ENCODE assay signal across 2 cellular contexts in the genomic region with DNA sequence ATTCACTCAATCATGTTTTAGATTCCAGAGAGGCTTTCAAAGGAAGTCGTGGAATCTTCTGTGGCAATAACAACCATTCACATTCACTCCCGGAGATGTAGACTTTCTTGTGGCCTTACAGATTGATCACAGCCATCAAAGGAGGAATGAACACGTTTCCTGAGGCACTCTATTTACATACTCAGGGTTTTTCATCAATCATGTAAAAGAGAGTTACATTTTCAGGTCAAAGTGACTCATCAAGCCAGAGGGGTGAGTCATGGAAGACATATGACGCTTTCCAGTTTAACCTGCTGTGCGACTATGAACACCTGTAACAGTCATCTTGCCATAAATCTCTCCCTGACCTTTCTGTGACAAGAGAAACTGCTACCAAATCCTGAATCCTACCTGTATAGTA.
TF ChIP-seq lines count a peak whose summit lies in the region.

No MANE protein-coding gene starts in this region.

TF ChIP-seq in IMR-90, 13 proteins besides CTCF, POLR2A, EP300 and RAD21 (continued from another document):
- TF ChIP-seq, protein P1, sequence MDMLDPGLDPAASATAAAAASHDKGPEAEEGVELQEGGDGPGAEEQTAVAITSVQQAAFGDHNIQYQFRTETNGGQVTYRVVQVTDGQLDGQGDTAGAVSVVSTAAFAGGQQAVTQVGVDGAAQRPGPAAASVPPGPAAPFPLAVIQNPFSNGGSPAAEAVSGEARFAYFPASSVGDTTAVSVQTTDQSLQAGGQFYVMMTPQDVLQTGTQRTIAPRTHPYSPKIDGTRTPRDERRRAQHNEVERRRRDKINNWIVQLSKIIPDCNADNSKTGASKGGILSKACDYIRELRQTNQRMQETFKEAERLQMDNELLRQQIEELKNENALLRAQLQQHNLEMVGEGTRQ (IDR thresholded peaks at IDR 0.05; ENCODE audit: low read depth, low read length): no peak
TF ChIP-seq in IMR-90: peak in this region for 2.

TF ChIP-seq in GM23338, 12 proteins besides CTCF, POLR2A, EP300 and RAD21:
- TF ChIP-seq, protein P2, sequence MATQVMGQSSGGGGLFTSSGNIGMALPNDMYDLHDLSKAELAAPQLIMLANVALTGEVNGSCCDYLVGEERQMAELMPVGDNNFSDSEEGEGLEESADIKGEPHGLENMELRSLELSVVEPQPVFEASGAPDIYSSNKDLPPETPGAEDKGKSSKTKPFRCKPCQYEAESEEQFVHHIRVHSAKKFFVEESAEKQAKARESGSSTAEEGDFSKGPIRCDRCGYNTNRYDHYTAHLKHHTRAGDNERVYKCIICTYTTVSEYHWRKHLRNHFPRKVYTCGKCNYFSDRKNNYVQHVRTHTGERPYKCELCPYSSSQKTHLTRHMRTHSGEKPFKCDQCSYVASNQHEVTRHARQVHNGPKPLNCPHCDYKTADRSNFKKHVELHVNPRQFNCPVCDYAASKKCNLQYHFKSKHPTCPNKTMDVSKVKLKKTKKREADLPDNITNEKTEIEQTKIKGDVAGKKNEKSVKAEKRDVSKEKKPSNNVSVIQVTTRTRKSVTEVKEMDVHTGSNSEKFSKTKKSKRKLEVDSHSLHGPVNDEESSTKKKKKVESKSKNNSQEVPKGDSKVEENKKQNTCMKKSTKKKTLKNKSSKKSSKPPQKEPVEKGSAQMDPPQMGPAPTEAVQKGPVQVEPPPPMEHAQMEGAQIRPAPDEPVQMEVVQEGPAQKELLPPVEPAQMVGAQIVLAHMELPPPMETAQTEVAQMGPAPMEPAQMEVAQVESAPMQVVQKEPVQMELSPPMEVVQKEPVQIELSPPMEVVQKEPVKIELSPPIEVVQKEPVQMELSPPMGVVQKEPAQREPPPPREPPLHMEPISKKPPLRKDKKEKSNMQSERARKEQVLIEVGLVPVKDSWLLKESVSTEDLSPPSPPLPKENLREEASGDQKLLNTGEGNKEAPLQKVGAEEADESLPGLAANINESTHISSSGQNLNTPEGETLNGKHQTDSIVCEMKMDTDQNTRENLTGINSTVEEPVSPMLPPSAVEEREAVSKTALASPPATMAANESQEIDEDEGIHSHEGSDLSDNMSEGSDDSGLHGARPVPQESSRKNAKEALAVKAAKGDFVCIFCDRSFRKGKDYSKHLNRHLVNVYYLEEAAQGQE (IDR thresholded peaks at IDR 0.05; ENCODE audit: unreplicated experiment): no peak
- no peak for TF ChIP-seq JUNB (IDR thresholded peaks at IDR 0.05; ENCODE audit: unreplicated experiment)
- TF ChIP-seq ZNF114 (CRISPR knock-in tag; IDR thresholded peaks at IDR 0.05): no peak
- TF ChIP-seq STAT1 (IDR thresholded peaks at IDR 0.05; ENCODE audit: unreplicated experiment): no peak
- TF ChIP-seq EZH2 (IDR thresholded peaks at IDR 0.05; ENCODE audit: low read depth, unreplicated experiment): no peak
- TF ChIP-seq CREB1 (CRISPR knock-in tag; IDR thresholded peaks at IDR 0.05; ENCODE audit: low read depth): no peak
- no peak for TF ChIP-seq POLR2AphosphoS5 (IDR thresholded peaks at IDR 0.05; ENCODE audit: low read depth)
- no peak for TF ChIP-seq NANOG (IDR thresholded peaks at IDR 0.05; ENCODE audit: borderline replicate concordance)
- no peak for TF ChIP-seq EZH2phosphoT487 (IDR thresholded peaks at IDR 0.05; ENCODE audit: unreplicated experiment)
- TF ChIP-seq, protein P3, sequence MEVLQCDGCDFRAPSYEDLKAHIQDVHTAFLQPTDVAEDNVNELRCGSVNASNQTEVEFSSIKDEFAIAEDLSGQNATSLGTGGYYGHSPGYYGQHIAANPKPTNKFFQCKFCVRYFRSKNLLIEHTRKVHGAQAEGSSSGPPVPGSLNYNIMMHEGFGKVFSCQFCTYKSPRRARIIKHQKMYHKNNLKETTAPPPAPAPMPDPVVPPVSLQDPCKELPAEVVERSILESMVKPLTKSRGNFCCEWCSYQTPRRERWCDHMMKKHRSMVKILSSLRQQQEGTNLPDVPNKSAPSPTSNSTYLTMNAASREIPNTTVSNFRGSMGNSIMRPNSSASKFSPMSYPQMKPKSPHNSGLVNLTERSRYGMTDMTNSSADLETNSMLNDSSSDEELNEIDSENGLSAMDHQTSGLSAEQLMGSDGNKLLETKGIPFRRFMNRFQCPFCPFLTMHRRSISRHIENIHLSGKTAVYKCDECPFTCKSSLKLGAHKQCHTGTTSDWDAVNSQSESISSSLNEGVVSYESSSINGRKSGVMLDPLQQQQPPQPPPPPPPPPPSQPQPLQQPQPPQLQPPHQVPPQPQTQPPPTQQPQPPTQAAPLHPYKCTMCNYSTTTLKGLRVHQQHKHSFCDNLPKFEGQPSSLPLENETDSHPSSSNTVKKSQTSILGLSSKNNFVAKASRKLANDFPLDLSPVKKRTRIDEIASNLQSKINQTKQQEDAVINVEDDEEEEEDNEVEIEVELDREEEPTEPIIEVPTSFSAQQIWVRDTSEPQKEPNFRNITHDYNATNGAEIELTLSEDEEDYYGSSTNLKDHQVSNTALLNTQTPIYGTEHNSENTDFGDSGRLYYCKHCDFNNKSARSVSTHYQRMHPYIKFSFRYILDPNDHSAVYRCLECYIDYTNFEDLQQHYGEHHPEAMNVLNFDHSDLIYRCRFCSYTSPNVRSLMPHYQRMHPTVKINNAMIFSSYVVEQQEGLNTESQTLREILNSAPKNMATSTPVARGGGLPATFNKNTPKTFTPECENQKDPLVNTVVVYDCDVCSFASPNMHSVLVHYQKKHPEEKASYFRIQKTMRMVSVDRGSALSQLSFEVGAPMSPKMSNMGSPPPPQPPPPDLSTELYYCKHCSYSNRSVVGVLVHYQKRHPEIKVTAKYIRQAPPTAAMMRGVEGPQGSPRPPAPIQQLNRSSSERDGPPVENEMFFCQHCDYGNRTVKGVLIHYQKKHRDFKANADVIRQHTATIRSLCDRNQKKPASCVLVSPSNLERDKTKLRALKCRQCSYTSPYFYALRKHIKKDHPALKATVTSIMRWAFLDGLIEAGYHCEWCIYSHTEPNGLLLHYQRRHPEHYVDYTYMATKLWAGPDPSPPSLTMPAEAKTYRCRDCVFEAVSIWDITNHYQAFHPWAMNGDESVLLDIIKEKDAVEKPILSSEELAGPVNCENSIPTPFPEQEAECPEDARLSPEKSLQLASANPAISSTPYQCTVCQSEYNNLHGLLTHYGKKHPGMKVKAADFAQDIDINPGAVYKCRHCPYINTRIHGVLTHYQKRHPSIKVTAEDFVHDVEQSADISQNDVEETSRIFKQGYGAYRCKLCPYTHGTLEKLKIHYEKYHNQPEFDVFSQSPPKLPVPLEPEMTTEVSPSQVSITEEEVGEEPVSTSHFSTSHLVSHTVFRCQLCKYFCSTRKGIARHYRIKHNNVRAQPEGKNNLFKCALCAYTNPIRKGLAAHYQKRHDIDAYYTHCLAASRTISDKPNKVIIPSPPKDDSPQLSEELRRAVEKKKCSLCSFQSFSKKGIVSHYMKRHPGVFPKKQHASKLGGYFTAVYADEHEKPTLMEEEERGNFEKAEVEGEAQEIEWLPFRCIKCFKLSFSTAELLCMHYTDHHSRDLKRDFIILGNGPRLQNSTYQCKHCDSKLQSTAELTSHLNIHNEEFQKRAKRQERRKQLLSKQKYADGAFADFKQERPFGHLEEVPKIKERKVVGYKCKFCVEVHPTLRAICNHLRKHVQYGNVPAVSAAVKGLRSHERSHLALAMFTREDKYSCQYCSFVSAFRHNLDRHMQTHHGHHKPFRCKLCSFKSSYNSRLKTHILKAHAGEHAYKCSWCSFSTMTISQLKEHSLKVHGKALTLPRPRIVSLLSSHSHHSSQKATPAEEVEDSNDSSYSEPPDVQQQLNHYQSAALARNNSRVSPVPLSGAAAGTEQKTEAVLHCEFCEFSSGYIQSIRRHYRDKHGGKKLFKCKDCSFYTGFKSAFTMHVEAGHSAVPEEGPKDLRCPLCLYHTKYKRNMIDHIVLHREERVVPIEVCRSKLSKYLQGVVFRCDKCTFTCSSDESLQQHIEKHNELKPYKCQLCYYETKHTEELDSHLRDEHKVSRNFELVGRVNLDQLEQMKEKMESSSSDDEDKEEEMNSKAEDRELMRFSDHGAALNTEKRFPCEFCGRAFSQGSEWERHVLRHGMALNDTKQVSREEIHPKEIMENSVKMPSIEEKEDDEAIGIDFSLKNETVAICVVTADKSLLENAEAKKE (CRISPR knock-in tag; IDR thresholded peaks at IDR 0.05): no peak
- TF ChIP-seq, protein P4, sequence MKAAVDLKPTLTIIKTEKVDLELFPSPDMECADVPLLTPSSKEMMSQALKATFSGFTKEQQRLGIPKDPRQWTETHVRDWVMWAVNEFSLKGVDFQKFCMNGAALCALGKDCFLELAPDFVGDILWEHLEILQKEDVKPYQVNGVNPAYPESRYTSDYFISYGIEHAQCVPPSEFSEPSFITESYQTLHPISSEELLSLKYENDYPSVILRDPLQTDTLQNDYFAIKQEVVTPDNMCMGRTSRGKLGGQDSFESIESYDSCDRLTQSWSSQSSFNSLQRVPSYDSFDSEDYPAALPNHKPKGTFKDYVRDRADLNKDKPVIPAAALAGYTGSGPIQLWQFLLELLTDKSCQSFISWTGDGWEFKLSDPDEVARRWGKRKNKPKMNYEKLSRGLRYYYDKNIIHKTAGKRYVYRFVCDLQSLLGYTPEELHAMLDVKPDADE (IDR thresholded peaks at IDR 0.05): no peak
- no peak for TF ChIP-seq ZNF331 (CRISPR knock-in tag; IDR thresholded peaks at IDR 0.05; ENCODE audit: low read depth)
